10 cellular contexts compared by ENCODE assay signal in the genomic region with DNA sequence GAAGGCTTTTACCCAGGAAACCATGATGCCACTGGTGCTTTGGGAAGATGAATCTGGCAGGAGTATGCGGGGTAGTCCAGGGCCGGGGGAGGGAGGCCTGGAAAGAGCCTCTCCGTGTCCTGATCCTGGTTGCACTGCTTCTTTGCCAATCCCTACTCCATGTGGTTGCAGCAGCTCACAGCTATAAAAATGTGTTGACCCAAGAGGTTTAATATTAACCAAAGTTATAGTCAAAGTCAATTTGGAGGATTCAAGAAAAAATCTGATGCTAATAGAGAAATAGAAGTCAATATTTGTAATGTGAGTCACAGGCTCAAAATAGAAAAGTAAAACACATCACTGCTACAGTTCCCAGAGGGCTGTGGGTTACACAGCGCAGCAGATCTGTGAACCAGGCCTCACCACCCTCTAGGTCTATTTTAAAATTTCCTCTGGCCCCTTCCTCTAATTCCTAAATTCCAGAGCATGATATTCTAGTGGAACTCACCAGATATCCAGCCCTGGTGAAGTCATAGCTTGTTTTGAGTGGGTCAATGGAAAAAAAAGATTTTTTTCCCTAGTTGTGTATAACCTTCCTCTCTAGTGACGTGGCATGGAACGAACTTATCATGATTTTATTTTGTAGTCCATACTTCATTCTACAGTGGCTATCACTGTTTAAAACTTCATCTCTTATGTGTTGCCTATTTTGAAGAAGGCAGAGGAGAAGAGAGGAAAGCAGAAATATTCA.
DNase-seq lines count a peak whose midpoint lies in the region; ATAC-seq and TF ChIP-seq lines count a peak whose summit lies in the region.
"Had no signal": no experiment of that assay in that cellular context is flagged by ENCODE, and none has a peak within 500 bp of the region (broad histone marks: within the 10 kb centered on the region; RNA-seq: fewer than 3 reads in every experiment).

No MANE protein-coding gene starts in this region.

- DNase-seq in EH (ENCODE audit: low read depth) (peak; percentile 90), ascending aorta (ENCODE audit: low spot score in 2 of 2) (no peak), right cardiac atrium (no peak), skeletal muscle cell (ENCODE audit: low read depth) (peak; percentile 42), NCI-H524 (lab: John Stamatoyannopoulos, UW) (no peak), NAMALWA (ENCODE audit: low spot score) (no peak), A673 (ENCODE audit: low spot score) (no peak)
- DNase-seq: NCI-H774; stimulated activated CD4-positive, alpha-beta T cell treated with anti-CD3 and anti-CD28 coated beads, Interleukin-4, amount 100 ng/mL, for 24 hours had no signal

- H3K9me3 ChIP-seq in ascending aorta = no peaks in the 10 kb centered on the region
- H3K9me3 ChIP-seq in right cardiac atrium (ENCODE audit: control insufficient read depth, low read length) = no peaks in the 10 kb centered on the region
- H3K9me3 ChIP-seq in A673 (ENCODE audit: low read depth, low read length, poor library complexity, severe bottlenecking) = no peaks in the 10 kb centered on the region

- intact Hi-C loops in ascending aorta (cut with DNase I) (loop anchor here (1.0 to 5.0 kb wide), 3 partner anchors 63 to 437 kb away; a partner anchor contains a TSS), right cardiac atrium (cut with DNase I) (no loop called here), A673 (cut with micrococcal nuclease; ENCODE audit: unreplicated experiment) (no loop called here)

- CTCF ChIA-PET in A673 (lab: Charles Lee) = no interaction called here

- H3K36me3 ChIP-seq in ascending aorta (no peaks in the 10 kb centered on the region), A673 (ENCODE audit: insufficient read depth, low read length, poor library complexity, severe bottlenecking) (no peaks in the 10 kb centered on the region)

- peak; percentile 39 to 50 for ATAC-seq in right cardiac atrium
- no peak for ATAC-seq in HG02623 (IDR thresholded peaks at IDR 0.05; ENCODE audit: unreplicated experiment)

- H3K27ac ChIP-seq in ascending aorta (peak overlapping the region; percentile 86 to 90), right cardiac atrium (ENCODE audit: low read length) (peak overlapping the region; percentile 30), A673 (ENCODE audit: low read depth, low read length, poor library complexity, severe bottlenecking) (no peak overlapping the region)

- no TSS peak for BruUV-seq in A673 (replicated peaks; lab: Mats Ljungman, UMichigan)

- H3K4me3 ChIP-seq in ascending aorta (no peak overlapping the region), right cardiac atrium (ENCODE audit: low read length) (no peak overlapping the region), skeletal muscle cell (ENCODE audit: low read depth, low read length) (no peak overlapping the region), A673 (ENCODE audit: low read depth, low read length, poor library complexity, severe bottlenecking) (no peak overlapping the region)

- H3K27me3 ChIP-seq in ascending aorta (no peaks in the 10 kb centered on the region), right cardiac atrium (ENCODE audit: control insufficient read depth, insufficient read depth) (no peaks in the 10 kb centered on the region), A673 (replicated peaks; ENCODE audit: insufficient read depth, low read depth, low read length, poor library complexity) (no peaks in the 10 kb centered on the region)

- H3K4me1 ChIP-seq in ascending aorta (peaks cover 0 to 29% of the 10 kb centered on the region in 2 donors), right cardiac atrium (ENCODE audit: control insufficient read depth, insufficient read depth, low read length) (peaks cover 9% of the 10 kb centered on the region), A673 (ENCODE audit: insufficient read depth, low read length, poor library complexity, severe bottlenecking) (no peaks in the 10 kb centered on the region)

- TF ChIP-seq CTCF in ascending aorta (IDR thresholded peaks at IDR 0.05) = no peak
- TF ChIP-seq CTCF in A673 (conservative IDR thresholded peaks at IDR 0.05; ENCODE audit: low read depth, low read length) = no peak

- WGBS in right cardiac atrium = 52% methylated on average over 6 of the region's 6 CpGs

- POLR2A ChIA-PET in A673 (lab: Charles Lee; ENCODE audit: low non-redundant PET) = no interaction called here

Comparison
In these comparisons a context has a peak if more than half of its experiments do, and no peak if none do; other contexts are left out.
1. DNase-seq: peak in EH (single experiment) and skeletal muscle cell (single experiment); none in ascending aorta (0 of 2), right cardiac atrium (0 of 3), NCI-H524 (0 of 2), NAMALWA (single experiment) and A673 (single experiment).